9 cellular contexts compared by ENCODE assay signal in genomic region chr3:127458698-127459097, GRCh38.
DNase-seq lines count a peak whose midpoint lies in the region; ATAC-seq, FAIRE-seq and TF ChIP-seq lines count a peak whose summit lies in the region.
"Had no signal": no experiment of that assay in that cellular context is flagged by ENCODE, and none has a peak within 500 bp of the region (broad histone marks: within the 10 kb centered on the region; RNA-seq: fewer than 3 reads in every experiment).

No MANE protein-coding gene starts in this region.

- no peak for FAIRE-seq in small intestine (lab: Jason Lieb, UNC)

- H3K9me3 ChIP-seq in HEK293 (ENCODE audit: control insufficient read depth, insufficient read depth, low read depth, low read length): no peaks in the 10 kb centered on the region
- H3K9me3 ChIP-seq in small intestine (ENCODE audit: control insufficient read depth, low read depth): no peaks in the 10 kb centered on the region

- no peak for ATAC-seq in activated CD8-positive, alpha-beta T cell treated with anti-CD3 and anti-CD28 coated beads for 36 hours
- no peak for ATAC-seq in GM18870 (IDR thresholded peaks at IDR 0.05; ENCODE audit: unreplicated experiment)

- H3K18ac ChIP-seq in mesendoderm (ENCODE audit: low read length): no peak overlapping the region

- no peak overlapping the region for H4K5ac ChIP-seq in mesendoderm (ENCODE audit: low read length)

- no peak overlapping the region for H4K8ac ChIP-seq in mesendoderm (ENCODE audit: low read depth, low read length)

- H3K36me3 ChIP-seq in HEK293 (ENCODE audit: control insufficient read depth in 2 of 2, insufficient read depth in 1 of 2, low read length in 2 of 2) (no peaks in the 10 kb centered on the region), mesendoderm (ENCODE audit: control insufficient read depth, insufficient read depth, low read length) (no peaks in the 10 kb centered on the region), small intestine (ENCODE audit: control insufficient read depth in 2 of 2, insufficient read depth in 2 of 2, low read length in 2 of 2) (no peaks in the 10 kb centered on the region)

- no peak overlapping the region for H3K9ac ChIP-seq in mesendoderm (ENCODE audit: low read length)

- no peak overlapping the region for H3K27ac Mint-ChIP-seq in activated CD8-positive, alpha-beta T cell treated with anti-CD3 and anti-CD28 coated beads for 36 hours
- H3K27ac Mint-ChIP-seq: T-helper 1 cell treated with Interleukin-12 subunit alpha and Interleukin-12 subunit beta and Interleukin-4 antibody, amounts not matched to agents 30 μg/mL and 1 μg/mL, for 36 hours had no signal

- no peak overlapping the region for H3K56ac ChIP-seq in mesendoderm (ENCODE audit: low read length)

- peaks cover 10% of the 10 kb centered on the region for H3K4me1 Mint-ChIP-seq in activated CD8-positive, alpha-beta T cell treated with anti-CD3 and anti-CD28 coated beads for 36 hours (ENCODE audit: low read depth)

- intact Hi-C loops in activated CD8-positive, alpha-beta T cell treated with anti-CD3 and anti-CD28 coated beads for 36 hours (cut with micrococcal nuclease): loop anchor here (10.0 kb wide), 1 partner anchor 784 kb away; no protein-coding TSS in a partner anchor

- CTCF ChIA-PET in HEK293 (lab: Yijun Ruan, JAX): no interaction called here
- CTCF ChIA-PET in activated CD8-positive, alpha-beta T cell treated with anti-CD3 and anti-CD28 coated beads for 36 hours (lab: Charles Lee): interaction anchor here (1.1 kb wide), 1 partner anchor 14 kb away, joined by 4 read pairs; no protein-coding TSS in a partner anchor

- no peak overlapping the region for H3K4ac ChIP-seq in mesendoderm (ENCODE audit: low read depth, low read length)

- H3K27ac ChIP-seq in HEK293 (ENCODE audit: extremely low read depth, low read depth, low read length): no peak overlapping the region
- no peak overlapping the region for H3K27ac ChIP-seq in mesendoderm (ENCODE audit: low read depth, low read length)
- no peak overlapping the region for H3K27ac ChIP-seq in small intestine (ENCODE audit: low read depth in 1 of 2, low read length in 1 of 2)

- no peak overlapping the region for H3K23ac ChIP-seq in mesendoderm (ENCODE audit: low read length)

- no peak overlapping the region for H2BK5ac ChIP-seq in mesendoderm (ENCODE audit: low read length)

- H3K4me3 ChIP-seq in HEK293 (ENCODE audit: low read depth, low read length): no peak overlapping the region
- H3K4me3 ChIP-seq in mesendoderm (ENCODE audit: low read length): no peak overlapping the region
- H3K4me3 ChIP-seq in small intestine (ENCODE audit: low read depth in 1 of 2, low read length in 2 of 2): no peak overlapping the region
- H3K4me3 ChIP-seq: lung had no signal

- H3K36me3 Mint-ChIP-seq in activated CD8-positive, alpha-beta T cell treated with anti-CD3 and anti-CD28 coated beads for 36 hours (ENCODE audit: low read depth): no peaks in the 10 kb centered on the region

- H3K79me1 ChIP-seq in mesendoderm (ENCODE audit: low read length): no peaks in the 10 kb centered on the region

- H3K4me1 ChIP-seq in HEK293 (ENCODE audit: control insufficient read depth, insufficient read depth, low read length): no peaks in the 10 kb centered on the region
- H3K4me1 ChIP-seq in mesendoderm (ENCODE audit: control insufficient read depth, low read depth, low read length): no peaks in the 10 kb centered on the region
- peaks cover 0 to 2% of the 10 kb centered on the region in 2 donors for H3K4me1 ChIP-seq in small intestine (ENCODE audit: control insufficient read depth in 2 of 2, insufficient read depth in 1 of 2, low read depth in 1 of 2, low read length in 1 of 2)

- H3K4me3 Mint-ChIP-seq in activated CD8-positive, alpha-beta T cell treated with anti-CD3 and anti-CD28 coated beads for 36 hours: no peak overlapping the region
- H3K4me3 Mint-ChIP-seq: T-helper 1 cell treated with Interleukin-12 subunit alpha and Interleukin-12 subunit beta and Interleukin-4 antibody, amounts not matched to agents 30 μg/mL and 1 μg/mL, for 36 hours had no signal

- DNase-seq in ELF-1 (ENCODE audit: low read depth, low spot score) (peak; percentile 93), mesendoderm (peak; percentile 87), small intestine (no peak)
- DNase-seq in activated CD8-positive, alpha-beta T cell treated with anti-CD3 and anti-CD28 coated beads for 36 hours: peak; percentile 34
- no peak for DNase-seq in NK-92 treated with Interleukin-12 subunit alpha and Interleukin-12 subunit beta, amount 100 ng/mL, for 24 hours (lab: John Stamatoyannopoulos, UW)

- no peak overlapping the region for H2AK5ac ChIP-seq in mesendoderm (ENCODE audit: low read length)

- H3K4me2 ChIP-seq in mesendoderm (ENCODE audit: low read length): no peak overlapping the region

- H3K9me3 Mint-ChIP-seq in activated CD8-positive, alpha-beta T cell treated with anti-CD3 and anti-CD28 coated beads for 36 hours: no peaks in the 10 kb centered on the region
- H3K9me3 Mint-ChIP-seq: T-helper 1 cell treated with Interleukin-12 subunit alpha and Interleukin-12 subunit beta and Interleukin-4 antibody, amounts not matched to agents 30 μg/mL and 1 μg/mL, for 36 hours had no signal

- TF ChIP-seq CTCF in HEK293 (tag by site-specific recombination; IDR thresholded peaks at IDR 0.05): no peak
- TF ChIP-seq CTCF in activated CD8-positive, alpha-beta T cell treated with anti-CD3 and anti-CD28 coated beads for 36 hours (IDR thresholded peaks at IDR 0.05): no peak

- no peak overlapping the region for H2BK120ac ChIP-seq in mesendoderm (ENCODE audit: low read depth, low read length)

- POLR2A ChIA-PET in HEK293 (lab: Yijun Ruan, JAX): no interaction called here
- POLR2A ChIA-PET in activated CD8-positive, alpha-beta T cell treated with anti-CD3 and anti-CD28 coated beads for 36 hours (lab: Charles Lee): no interaction called here

- WGBS in mesendoderm (ENCODE audit: extremely low coverage, insufficient coverage, low lambda C conversion rate): no CpG with 5 or more reads among the region's 11 CpGs
- WGBS in small intestine, 3 donors: 10 to 26% (median 24%) methylated on average over 11 of the region's 11 CpGs

- H3K27me3 ChIP-seq in mesendoderm (ENCODE audit: insufficient read depth, low read length, poor library complexity) (peaks cover 7% of the 10 kb centered on the region), small intestine (ENCODE audit: control insufficient read depth in 2 of 2, insufficient read depth in 2 of 2, low read length in 2 of 2) (peaks cover 3 to 19% of the 10 kb centered on the region in 2 donors)

- H3K79me2 ChIP-seq in mesendoderm (ENCODE audit: control insufficient read depth, insufficient read depth, low read length): no peaks in the 10 kb centered on the region

- H3K27me3 Mint-ChIP-seq in activated CD8-positive, alpha-beta T cell treated with anti-CD3 and anti-CD28 coated beads for 36 hours: peaks cover 38% of the 10 kb centered on the region

- no peak overlapping the region for H2BK15ac ChIP-seq in mesendoderm (replicated peaks; ENCODE audit: low read depth)

TF ChIP-seq in HEK293, 187 proteins besides CTCF, POLR2A, EP300 and RAD21:
- TF ChIP-seq REST (tag by site-specific recombination; IDR thresholded peaks at IDR 0.05): peak; percentile 93
- TF ChIP-seq ZBTB21 (tag by site-specific recombination; IDR thresholded peaks at IDR 0.05): no peak
- no peak for TF ChIP-seq YY1 (tag by site-specific recombination; IDR thresholded peaks at IDR 0.05)
- no peak for TF ChIP-seq ZNF776 (tag by site-specific recombination; IDR thresholded peaks at IDR 0.05; ENCODE audit: borderline replicate concordance)
- TF ChIP-seq, protein P1, sequence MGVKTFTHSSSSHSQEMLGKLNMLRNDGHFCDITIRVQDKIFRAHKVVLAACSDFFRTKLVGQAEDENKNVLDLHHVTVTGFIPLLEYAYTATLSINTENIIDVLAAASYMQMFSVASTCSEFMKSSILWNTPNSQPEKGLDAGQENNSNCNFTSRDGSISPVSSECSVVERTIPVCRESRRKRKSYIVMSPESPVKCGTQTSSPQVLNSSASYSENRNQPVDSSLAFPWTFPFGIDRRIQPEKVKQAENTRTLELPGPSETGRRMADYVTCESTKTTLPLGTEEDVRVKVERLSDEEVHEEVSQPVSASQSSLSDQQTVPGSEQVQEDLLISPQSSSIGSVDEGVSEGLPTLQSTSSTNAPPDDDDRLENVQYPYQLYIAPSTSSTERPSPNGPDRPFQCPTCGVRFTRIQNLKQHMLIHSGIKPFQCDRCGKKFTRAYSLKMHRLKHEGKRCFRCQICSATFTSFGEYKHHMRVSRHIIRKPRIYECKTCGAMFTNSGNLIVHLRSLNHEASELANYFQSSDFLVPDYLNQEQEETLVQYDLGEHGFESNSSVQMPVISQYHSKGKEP (tag by site-specific recombination; IDR thresholded peaks at IDR 0.05): no peak
- TF ChIP-seq ZNF423 (tag by site-specific recombination; IDR thresholded peaks at IDR 0.05): no peak

Comparison
In these comparisons a context has a peak if more than half of its experiments do, and no peak if none do; other contexts are left out.
1. DNase-seq: peak in ELF-1 (single experiment), activated CD8-positive, alpha-beta T cell treated with anti-CD3 and anti-CD28 coated beads for 36 hours (single experiment) and mesendoderm (single experiment); none in small intestine (single experiment) and NK-92 treated with Interleukin-12 subunit alpha and Interleukin-12 subunit beta, amount 100 ng/mL, for 24 hours (single experiment).